In genomic region chr19:12680034-12680433, GRCh38 we compare ENCODE assay signal across 13 cellular contexts. TPM values are rescaled to one million over a fixed set of nuclear protein-coding genes. Genes with fewer than 3 reads are reported as not detected.
DNase-seq lines count a peak whose midpoint lies in the region; ATAC-seq and TF ChIP-seq lines count a peak whose summit lies in the region.
"Had no signal": no experiment of that assay in that cellular context is flagged by ENCODE, and none has a peak within 500 bp of the region (broad histone marks: within the 10 kb centered on the region; RNA-seq: fewer than 3 reads in every experiment).

No MANE protein-coding gene starts in this region.

- no peaks in the 10 kb centered on the region for H3K27me3 Mint-ChIP-seq in activated CD8-positive, alpha-beta memory T cell treated with anti-CD3 and anti-CD28 coated beads, Interleukin-2, amount 10 ng/mL, durations not matched to agents 7 days and 5 days
- no peaks in the 10 kb centered on the region for H3K27me3 Mint-ChIP-seq in chondrocyte (ENCODE audit: low read depth)
- no peaks in the 10 kb centered on the region for H3K27me3 Mint-ChIP-seq in progenitor cell of endocrine pancreas

- peaks cover 12% of the 10 kb centered on the region for H3K4me1 ChIP-seq in NT2/D1 (ENCODE audit: insufficient read depth, insufficient read length)

- H3K36me3 ChIP-seq in NT2/D1 (ENCODE audit: insufficient read depth, insufficient read length, low read length) = peaks cover 63% of the 10 kb centered on the region

- H3K27ac Mint-ChIP-seq in activated CD8-positive, alpha-beta memory T cell treated with anti-CD3 and anti-CD28 coated beads, Interleukin-2, amount 10 ng/mL, durations not matched to agents 7 days and 5 days = no peak overlapping the region
- H3K27ac Mint-ChIP-seq in chondrocyte (ENCODE audit: unreplicated experiment) (peak overlapping the region; percentile 49), progenitor cell of endocrine pancreas (no peak overlapping the region)

- H3K9me3 Mint-ChIP-seq in activated CD8-positive, alpha-beta memory T cell treated with anti-CD3 and anti-CD28 coated beads, Interleukin-2, amount 10 ng/mL, durations not matched to agents 7 days and 5 days (ENCODE audit: low read depth) = no peaks in the 10 kb centered on the region
- H3K9me3 Mint-ChIP-seq in chondrocyte (ENCODE audit: low read depth) (no peaks in the 10 kb centered on the region), progenitor cell of endocrine pancreas (ENCODE audit: low read depth) (no peaks in the 10 kb centered on the region)

- peaks cover 27% of the 10 kb centered on the region for H3K4me1 Mint-ChIP-seq in activated CD8-positive, alpha-beta memory T cell treated with anti-CD3 and anti-CD28 coated beads, Interleukin-2, amount 10 ng/mL, durations not matched to agents 7 days and 5 days
- peaks cover 6% of the 10 kb centered on the region for H3K4me1 Mint-ChIP-seq in chondrocyte (ENCODE audit: low read depth)
- peaks cover 5% of the 10 kb centered on the region for H3K4me1 Mint-ChIP-seq in progenitor cell of endocrine pancreas (ENCODE audit: low read depth)

- CTCF ChIA-PET in activated CD8-positive, alpha-beta memory T cell treated with anti-CD3 and anti-CD28 coated beads, Interleukin-2, amount 10 ng/mL, durations not matched to agents 7 days and 5 days (lab: Charles Lee) = interaction anchor here (1.3 to 4.5 kb wide), 4 partner anchors 8 to 115 kb away, joined by 3 to 28 read pairs (median 8); partner anchors contain the start of genes MAN2B1 and WDR83

- no peaks in the 10 kb centered on the region for H3K9me3 ChIP-seq in NT2/D1 (ENCODE audit: insufficient read depth, low read length)

- ATAC-seq in activated CD8-positive, alpha-beta memory T cell treated with anti-CD3 and anti-CD28 coated beads, Interleukin-2, amount 10 ng/mL, durations not matched to agents 7 days and 5 days = no peak
- ATAC-seq in GM21825 (IDR thresholded peaks at IDR 0.05; ENCODE audit: unreplicated experiment) (no peak), HG03095 (IDR thresholded peaks at IDR 0.05; ENCODE audit: unreplicated experiment) (no peak)

- H3K4me3 Mint-ChIP-seq in activated CD8-positive, alpha-beta memory T cell treated with anti-CD3 and anti-CD28 coated beads, Interleukin-2, amount 10 ng/mL, durations not matched to agents 7 days and 5 days = peak overlapping the region; percentile 93
- H3K4me3 Mint-ChIP-seq in chondrocyte (ENCODE audit: unreplicated experiment) (peak overlapping the region; percentile 33), progenitor cell of endocrine pancreas (ENCODE audit: low read depth) (peak overlapping the region; percentile 50)

- H3K4me3 ChIP-seq in NT2/D1 (ENCODE audit: insufficient read length, low read depth) = peak overlapping the region; percentile 6

- TF ChIP-seq CTCF in chondrocyte (IDR thresholded peaks at IDR 0.05) (no peak), progenitor cell of endocrine pancreas (IDR thresholded peaks at IDR 0.05; ENCODE audit: unreplicated experiment) (no peak)

- H3K27me3 ChIP-seq in NT2/D1 (ENCODE audit: insufficient read depth, insufficient read length) = no peaks in the 10 kb centered on the region

- no peak for DNase-seq in activated CD8-positive, alpha-beta memory T cell treated with anti-CD3 and anti-CD28 coated beads, Interleukin-2, amount 10 ng/mL, durations not matched to agents 7 days and 5 days
- no peak for DNase-seq in activated CD8-positive, alpha-beta memory T cell treated with anti-CD3 and anti-CD28 coated beads, Interleukin-2, amount 50 U/mL, for 4 hours
- DNase-seq in NT2/D1 (ENCODE audit: low read depth, low spot score) (no peak), chondrocyte (ENCODE audit: low spot score) (no peak), progenitor cell of endocrine pancreas (ENCODE audit: low spot score, unreplicated experiment) (no peak), NCI-H510A treated with DMSO at 0.1 percent for 48 hours (lab: John Stamatoyannopoulos, UW) (no peak)
- DNase-seq: activated CD8-positive, alpha-beta memory T cell treated with anti-CD3 and anti-CD28 coated beads for 24 hours; aorta; NCI-H2029 treated with DMSO at 0.1 percent for 48 hours; NK-92 treated with Interleukin-12 subunit alpha and Interleukin-12 subunit beta, amount 100 ng/mL, for 24 hours had no signal

- H3K9ac ChIP-seq in NT2/D1 (ENCODE audit: insufficient read length, low read depth) = no peak overlapping the region

- peaks cover 33% of the 10 kb centered on the region for H3K36me3 Mint-ChIP-seq in activated CD8-positive, alpha-beta memory T cell treated with anti-CD3 and anti-CD28 coated beads, Interleukin-2, amount 10 ng/mL, durations not matched to agents 7 days and 5 days
- peaks cover 11% of the 10 kb centered on the region for H3K36me3 Mint-ChIP-seq in chondrocyte (ENCODE audit: low read depth)
- peaks cover 15% of the 10 kb centered on the region for H3K36me3 Mint-ChIP-seq in progenitor cell of endocrine pancreas (ENCODE audit: insufficient read depth)

RNA-seq across cellular contexts. Expression of gene DHPS, which starts 1.6 kb away (rescaled TPM):
- total RNA-seq in activated CD8-positive, alpha-beta memory T cell treated with anti-CD3 and anti-CD28 coated beads, Interleukin-2, amount 10 ng/mL, durations not matched to agents 7 days and 5 days = 100 to 1,000 TPM; 106 to 111 TPM
- total RNA-seq in chondrocyte = 37.8 to 48.8 TPM (median 47.5 TPM) in 3 replicates
- total RNA-seq in progenitor cell of endocrine pancreas = 92.0 and 106 TPM in 2 replicates

RNA-seq across cellular contexts. Expression of gene GNG14, which starts 7.8 kb away (rescaled TPM):
- not detected for total RNA-seq in activated CD8-positive, alpha-beta memory T cell treated with anti-CD3 and anti-CD28 coated beads, Interleukin-2, amount 10 ng/mL, durations not matched to agents 7 days and 5 days
- not detected in 3 replicates for total RNA-seq in chondrocyte
- not detected in 2 replicates for total RNA-seq in progenitor cell of endocrine pancreas
- total RNA-seq: aorta, urinary bladder had no signal

RNA-seq across cellular contexts. Expression of gene WDR83, which starts 13.4 kb away (rescaled TPM):
- 10 to 100 TPM; 21.4 to 22.0 TPM for total RNA-seq in activated CD8-positive, alpha-beta memory T cell treated with anti-CD3 and anti-CD28 coated beads, Interleukin-2, amount 10 ng/mL, durations not matched to agents 7 days and 5 days
- total RNA-seq in chondrocyte (9.6 to 13.5 TPM (median 12.7 TPM) in 3 replicates), progenitor cell of endocrine pancreas (16.3 and 17.2 TPM in 2 replicates)

RNA-seq across cellular contexts. Expression of gene MAN2B1, which starts 13.5 kb away (rescaled TPM):
- total RNA-seq in activated CD8-positive, alpha-beta memory T cell treated with anti-CD3 and anti-CD28 coated beads, Interleukin-2, amount 10 ng/mL, durations not matched to agents 7 days and 5 days = 100 to 1,000 TPM; 102 to 118 TPM
- total RNA-seq in chondrocyte (86.6 to 104 TPM (median 99.5 TPM) in 3 replicates), progenitor cell of endocrine pancreas (115 and 120 TPM in 2 replicates)

RNA-seq across cellular contexts. Expression of gene FBXW9, which starts 16.4 kb away (rescaled TPM):
- total RNA-seq in activated CD8-positive, alpha-beta memory T cell treated with anti-CD3 and anti-CD28 coated beads, Interleukin-2, amount 10 ng/mL, durations not matched to agents 7 days and 5 days = 1 to 10 TPM; 5.2 to 6.3 TPM
- total RNA-seq in chondrocyte = 5.0 to 11.7 TPM (median 5.2 TPM) in 3 replicates
- 14.6 and 15.1 TPM in 2 replicates for total RNA-seq in progenitor cell of endocrine pancreas

Comparison
In these comparisons a context has a peak if more than half of its experiments do, and no peak if none do; other contexts are left out.
1. H3K4me3 Mint-ChIP-seq: peak in every context shown above with its lines; median percentile 93 in activated CD8-positive, alpha-beta memory T cell treated with anti-CD3 and anti-CD28 coated beads, Interleukin-2, amount 10 ng/mL, durations not matched to agents 7 days and 5 days; 50 in progenitor cell of endocrine pancreas; 33 in chondrocyte.